In the genomic region with DNA sequence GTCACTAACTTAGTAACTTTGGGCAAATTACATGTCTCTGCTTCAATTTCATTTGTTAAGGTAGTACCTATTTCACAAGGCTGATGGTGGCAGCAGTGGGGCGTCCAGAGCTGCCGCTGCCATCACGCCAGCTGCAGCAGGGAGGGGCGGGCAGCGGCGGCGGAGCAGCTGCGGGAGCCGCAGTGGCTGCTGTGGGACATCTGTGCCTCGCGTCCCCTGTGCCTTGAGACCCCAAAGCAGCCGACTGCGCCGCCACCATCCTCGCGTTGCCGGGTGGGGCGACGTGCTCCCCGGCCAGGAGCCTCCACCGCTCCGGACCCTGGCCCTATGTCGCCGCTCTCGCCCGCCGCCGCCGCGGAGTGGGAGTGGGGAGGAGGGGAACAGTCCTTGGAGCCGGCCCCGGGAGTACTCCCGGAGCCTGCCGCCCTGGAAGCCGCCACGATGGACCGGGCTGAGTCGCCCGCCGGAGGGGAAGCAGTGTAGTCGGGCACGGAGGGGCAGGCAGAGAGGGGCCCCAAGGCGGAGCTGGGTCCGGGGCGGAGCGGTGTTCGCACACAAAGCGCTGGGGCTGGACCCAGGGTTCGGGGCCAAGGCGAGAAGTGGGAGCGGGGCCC, we compare ENCODE assay signal across 8 cellular contexts. TPM values are rescaled to one million over a fixed set of nuclear protein-coding genes. Genes with fewer than 3 reads are reported as not detected.
A peak's percentile ranks its signal among the peaks of the same experiment; 100 is the strongest.
DNase-seq lines count a peak whose midpoint lies in the region; ATAC-seq and TF ChIP-seq lines count a peak whose summit lies in the region.

No MANE protein-coding gene starts in this region.

- TF ChIP-seq POLR2A in tibial nerve (IDR thresholded peaks at IDR 0.05) = peak in 1 of 2 donors; percentile 39

- 0% methylated on average over 35 to 46 of the region's 51 CpGs for WGBS in tibial nerve, 2 donors

- peak; percentile 6 to 36 for TF ChIP-seq EP300 in tibial nerve (IDR thresholded peaks at IDR 0.05)

- H3K27ac ChIP-seq in neutrophil (no peak overlapping the region), tibial nerve (peak overlapping the region; percentile 94 to 99 (median 98))

- H3K4me1 Mint-ChIP-seq in activated naive CD8-positive, alpha-beta T cell treated with anti-CD3 and anti-CD28 coated beads for 36 hours = peaks cover 7% of the 10 kb centered on the region

- peak; percentile 52 for ATAC-seq in HG03342 (IDR thresholded peaks at IDR 0.05; ENCODE audit: unreplicated experiment)

- H3K36me3 ChIP-seq in GM06990 (ENCODE audit: control insufficient read depth, insufficient read depth, low read length) = no peaks in the 10 kb centered on the region
- H3K36me3 ChIP-seq in neutrophil = no peaks in the 10 kb centered on the region
- peaks cover 0 to 19% (median 0%) of the 10 kb centered on the region in 3 donors for H3K36me3 ChIP-seq in tibial nerve

- H3K4me3 ChIP-seq in GM06990 (replicated peaks; ENCODE audit: low read depth, low read length) (no peak overlapping the region), neutrophil (ENCODE audit: low read depth in 1 of 2, low read length in 1 of 2) (peak overlapping the region; percentile 49 to 59), tibial nerve (peak overlapping the region; percentile 74 to 87 (median 78))

- no peak overlapping the region for H3K27ac Mint-ChIP-seq in activated naive CD8-positive, alpha-beta T cell treated with anti-CD3 and anti-CD28 coated beads for 36 hours

- no peaks in the 10 kb centered on the region for H3K9me3 ChIP-seq in neutrophil
- no peaks in the 10 kb centered on the region for H3K9me3 ChIP-seq in tibial nerve

- H3K4me1 ChIP-seq in neutrophil (ENCODE audit: control insufficient read depth in 1 of 2, insufficient read depth in 1 of 2, low read depth in 1 of 2, low read length in 1 of 2) = peaks cover 5 to 14% of the 10 kb centered on the region in 2 experiments
- peaks cover 0 to 21% (median 5%) of the 10 kb centered on the region in 4 donors for H3K4me1 ChIP-seq in tibial nerve

- DNase-seq in GM06990 (ENCODE audit: extremely low read depth, insufficient read length) (peak; percentile 33), RPMI7951 (ENCODE audit: low read depth) (peak; percentile 65), glomerular visceral epithelial cell (ENCODE audit: extremely low spot score) (peak; percentile 57), tibial nerve (ENCODE audit: low spot score in 2 of 2) (peak in 1 of 2 donors; percentile 55), cerebellar nuclear complex (lab: John Stamatoyannopoulos, UW) (no peak)
- peak; percentile 74 for DNase-seq in activated naive CD8-positive, alpha-beta T cell treated with anti-CD3 and anti-CD28 coated beads for 36 hours

- H3K9me3 Mint-ChIP-seq in activated naive CD8-positive, alpha-beta T cell treated with anti-CD3 and anti-CD28 coated beads for 36 hours = peaks cover 4% of the 10 kb centered on the region

- no peaks in the 10 kb centered on the region for H3K27me3 ChIP-seq in GM06990 (replicated peaks; ENCODE audit: control insufficient read depth, insufficient read depth, low read length)
- peaks cover 37% of the 10 kb centered on the region for H3K27me3 ChIP-seq in neutrophil
- H3K27me3 ChIP-seq in tibial nerve = no peaks in the 10 kb centered on the region

- no peaks in the 10 kb centered on the region for H3K36me3 Mint-ChIP-seq in activated naive CD8-positive, alpha-beta T cell treated with anti-CD3 and anti-CD28 coated beads for 36 hours

- peak overlapping the region; percentile 74 for H3K4me3 Mint-ChIP-seq in activated naive CD8-positive, alpha-beta T cell treated with anti-CD3 and anti-CD28 coated beads for 36 hours

- no peaks in the 10 kb centered on the region for H3K27me3 Mint-ChIP-seq in activated naive CD8-positive, alpha-beta T cell treated with anti-CD3 and anti-CD28 coated beads for 36 hours

- TF ChIP-seq CTCF in GM06990 (IDR thresholded peaks at IDR 0.05; ENCODE audit: insufficient read depth, low read length, poor library complexity, severe bottlenecking) = peak; percentile 24
- no peak for TF ChIP-seq CTCF in neutrophil (IDR thresholded peaks at IDR 0.05)
- peak; percentile 38 to 70 (median 56) for TF ChIP-seq CTCF in tibial nerve (IDR thresholded peaks at IDR 0.05)

RNA-seq across cellular contexts. Expression of a gene that starts 51.4 kb away (rescaled TPM):
- total RNA-seq in RPMI7951 (2014; rRNA removed; shearing (Covaris generic)) = 29.7 and 35.4 TPM in 2 replicates
- not detected for total RNA-seq in activated naive CD8-positive, alpha-beta T cell treated with anti-CD3 and anti-CD28 coated beads for 36 hours
- 100 to 1,000 TPM; 183 to 396 (median 303) TPM for total RNA-seq in tibial nerve

Comparison
In these comparisons a context has a peak if more than half of its experiments do, and no peak if none do; other contexts are left out.
1. DNase-seq: peak in GM06990 (single experiment), RPMI7951 (single experiment), activated naive CD8-positive, alpha-beta T cell treated with anti-CD3 and anti-CD28 coated beads for 36 hours (single experiment) and glomerular visceral epithelial cell (single experiment); none in cerebellar nuclear complex (0 of 2).
2. RNA of a gene that starts 51.4 kb away (total RNA-seq): 183 to 396 TPM in tibial nerve and 29.7 to 35.4 TPM in RPMI7951; not detected in activated naive CD8-positive, alpha-beta T cell treated with anti-CD3 and anti-CD28 coated beads for 36 hours; every median in the first group is over 10 times any median in the second.